In the genomic region with DNA sequence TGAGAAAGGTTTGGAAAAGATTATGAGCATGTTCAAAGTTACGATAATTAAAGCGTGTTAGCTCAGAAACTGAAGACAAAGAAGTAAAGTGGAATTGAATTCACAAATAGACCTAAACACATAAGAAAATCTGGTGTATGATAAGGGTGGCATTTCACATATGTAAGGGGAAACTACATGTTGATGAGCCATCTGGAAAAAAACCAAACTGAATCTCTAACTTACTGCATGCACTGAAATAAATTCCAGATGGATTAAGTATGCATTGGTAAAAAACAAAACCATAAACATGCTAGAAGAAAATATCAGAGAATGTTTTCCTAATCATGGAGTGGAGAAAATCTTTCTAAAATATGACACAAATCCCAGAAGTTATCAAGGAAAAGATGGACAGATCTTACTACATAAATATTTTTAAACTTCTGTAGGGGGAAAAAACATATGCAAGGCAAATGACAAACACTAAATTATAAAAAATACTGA, we compare ENCODE assay signal across 2 cellular contexts.
TF ChIP-seq lines count a peak whose summit lies in the region.

No MANE protein-coding gene starts in this region.

TF ChIP-seq in IMR-90, 13 proteins besides CTCF, POLR2A, EP300 and RAD21:
- TF ChIP-seq FOS (IDR thresholded peaks at IDR 0.05; ENCODE audit: low read depth, low read length) (no peak), MAZ (IDR thresholded peaks at IDR 0.05; ENCODE audit: borderline replicate concordance, low read depth, low read length) (no peak), MAFK (IDR thresholded peaks at IDR 0.05; ENCODE audit: low read depth, low read length) (no peak), RFX5 (IDR thresholded peaks at IDR 0.05; ENCODE audit: low read depth, low read length) (no peak), USF2 (IDR thresholded peaks at IDR 0.05; ENCODE audit: low read depth, low read length) (no peak), CHD1 (IDR thresholded peaks at IDR 0.05; ENCODE audit: low read depth, low read length) (no peak), SMC3 (IDR thresholded peaks at IDR 0.05; ENCODE audit: low read depth, low read length) (no peak), MXI1 (IDR thresholded peaks at IDR 0.05; ENCODE audit: borderline replicate concordance, low read depth, low read length) (no peak), BHLHE40 (IDR thresholded peaks at IDR 0.05; ENCODE audit: low read depth, low read length) (no peak), NFE2L2 (IDR thresholded peaks at IDR 0.05; ENCODE audit: low read depth, low read length) (no peak), CEBPB (IDR thresholded peaks at IDR 0.05; ENCODE audit: low read depth, low read length) (no peak), RCOR1 (IDR thresholded peaks at IDR 0.05; ENCODE audit: insufficient replicate concordance, low read length) (no peak)
- TF ChIP-seq, protein P1, sequence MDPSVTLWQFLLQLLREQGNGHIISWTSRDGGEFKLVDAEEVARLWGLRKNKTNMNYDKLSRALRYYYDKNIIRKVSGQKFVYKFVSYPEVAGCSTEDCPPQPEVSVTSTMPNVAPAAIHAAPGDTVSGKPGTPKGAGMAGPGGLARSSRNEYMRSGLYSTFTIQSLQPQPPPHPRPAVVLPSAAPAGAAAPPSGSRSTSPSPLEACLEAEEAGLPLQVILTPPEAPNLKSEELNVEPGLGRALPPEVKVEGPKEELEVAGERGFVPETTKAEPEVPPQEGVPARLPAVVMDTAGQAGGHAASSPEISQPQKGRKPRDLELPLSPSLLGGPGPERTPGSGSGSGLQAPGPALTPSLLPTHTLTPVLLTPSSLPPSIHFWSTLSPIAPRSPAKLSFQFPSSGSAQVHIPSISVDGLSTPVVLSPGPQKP (IDR thresholded peaks at IDR 0.05; ENCODE audit: borderline replicate concordance, low read depth, low read length) = no peak

TF ChIP-seq in HepG2, 621 proteins besides CTCF, POLR2A, EP300 and RAD21:
- no peak for TF ChIP-seq RBM39 (IDR thresholded peaks at IDR 0.05; ENCODE audit: low read depth, low read length, poor library complexity, severe bottlenecking)
- TF ChIP-seq HOMEZ (CRISPR knock-in tag; IDR thresholded peaks at IDR 0.05; ENCODE audit: low read depth) = no peak
- no peak for TF ChIP-seq FOXM1 (CRISPR knock-in tag; IDR thresholded peaks at IDR 0.05)
- TF ChIP-seq KLF9 (CRISPR knock-in tag; IDR thresholded peaks at IDR 0.05; ENCODE audit: low read depth) = no peak
- TF ChIP-seq, protein P2, sequence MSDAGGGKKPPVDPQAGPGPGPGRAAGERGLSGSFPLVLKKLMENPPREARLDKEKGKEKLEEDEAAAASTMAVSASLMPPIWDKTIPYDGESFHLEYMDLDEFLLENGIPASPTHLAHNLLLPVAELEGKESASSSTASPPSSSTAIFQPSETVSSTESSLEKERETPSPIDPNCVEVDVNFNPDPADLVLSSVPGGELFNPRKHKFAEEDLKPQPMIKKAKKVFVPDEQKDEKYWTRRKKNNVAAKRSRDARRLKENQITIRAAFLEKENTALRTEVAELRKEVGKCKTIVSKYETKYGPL (CRISPR knock-in tag; IDR thresholded peaks at IDR 0.05) = no peak
- no peak for TF ChIP-seq SKI (IDR thresholded peaks at IDR 0.05; ENCODE audit: partially characterized antibody)
- no peak for TF ChIP-seq NFE2L2 (IDR thresholded peaks at IDR 0.05; ENCODE audit: low read length)
- TF ChIP-seq, protein P3, sequence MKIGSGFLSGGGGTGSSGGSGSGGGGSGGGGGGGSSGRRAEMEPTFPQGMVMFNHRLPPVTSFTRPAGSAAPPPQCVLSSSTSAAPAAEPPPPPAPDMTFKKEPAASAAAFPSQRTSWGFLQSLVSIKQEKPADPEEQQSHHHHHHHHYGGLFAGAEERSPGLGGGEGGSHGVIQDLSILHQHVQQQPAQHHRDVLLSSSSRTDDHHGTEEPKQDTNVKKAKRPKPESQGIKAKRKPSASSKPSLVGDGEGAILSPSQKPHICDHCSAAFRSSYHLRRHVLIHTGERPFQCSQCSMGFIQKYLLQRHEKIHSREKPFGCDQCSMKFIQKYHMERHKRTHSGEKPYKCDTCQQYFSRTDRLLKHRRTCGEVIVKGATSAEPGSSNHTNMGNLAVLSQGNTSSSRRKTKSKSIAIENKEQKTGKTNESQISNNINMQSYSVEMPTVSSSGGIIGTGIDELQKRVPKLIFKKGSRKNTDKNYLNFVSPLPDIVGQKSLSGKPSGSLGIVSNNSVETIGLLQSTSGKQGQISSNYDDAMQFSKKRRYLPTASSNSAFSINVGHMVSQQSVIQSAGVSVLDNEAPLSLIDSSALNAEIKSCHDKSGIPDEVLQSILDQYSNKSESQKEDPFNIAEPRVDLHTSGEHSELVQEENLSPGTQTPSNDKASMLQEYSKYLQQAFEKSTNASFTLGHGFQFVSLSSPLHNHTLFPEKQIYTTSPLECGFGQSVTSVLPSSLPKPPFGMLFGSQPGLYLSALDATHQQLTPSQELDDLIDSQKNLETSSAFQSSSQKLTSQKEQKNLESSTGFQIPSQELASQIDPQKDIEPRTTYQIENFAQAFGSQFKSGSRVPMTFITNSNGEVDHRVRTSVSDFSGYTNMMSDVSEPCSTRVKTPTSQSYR (CRISPR knock-in tag; IDR thresholded peaks at IDR 0.05; ENCODE audit: borderline replicate concordance) = no peak
- TF ChIP-seq HOXA5 (CRISPR knock-in tag; IDR thresholded peaks at IDR 0.05) = no peak
- no peak for TF ChIP-seq ZNF326 (CRISPR knock-in tag; IDR thresholded peaks at IDR 0.05; ENCODE audit: borderline replicate concordance)
- TF ChIP-seq ZNF136 (CRISPR knock-in tag; IDR thresholded peaks at IDR 0.05; ENCODE audit: low read depth) = 0 out of 2 replicates have a peak, but pooled peaks have one; percentile 8
- TF ChIP-seq NCOA1 (CRISPR knock-in tag; IDR thresholded peaks at IDR 0.05) = peak; percentile 46; the same call in 1 of the 2 replicates
TF ChIP-seq in HepG2: peak in this region for 2.
